In genomic region chr12:11876301-11876700, GRCh38 we compare ENCODE assay signal across 13 cellular contexts.
A peak's percentile ranks its signal among the peaks of the same experiment; 100 is the strongest.
DNase-seq lines count a peak whose midpoint lies in the region; ATAC-seq and TF ChIP-seq lines count a peak whose summit lies in the region.
"Had no signal": no experiment of that assay in that cellular context is flagged by ENCODE, and none has a peak within 500 bp of the region (broad histone marks: within the 10 kb centered on the region; RNA-seq: fewer than 3 reads in every experiment).

No MANE protein-coding gene starts in this region.

- H3K27me3 ChIP-seq in SK-N-SH (ENCODE audit: insufficient read depth): no peaks in the 10 kb centered on the region
- no peaks in the 10 kb centered on the region for H3K27me3 ChIP-seq in RWPE2 (ENCODE audit: insufficient read depth, poor library complexity, severe bottlenecking)
- no peaks in the 10 kb centered on the region for H3K27me3 ChIP-seq in spleen (replicated peaks in 1 of 7)
- H3K27me3 ChIP-seq: gastrocnemius medialis had no signal

- intact Hi-C loops in spleen (cut with DNase I; ENCODE audit: low total_unique reads): no loop called here

- POLR2A ChIA-PET in SK-N-SH (lab: Yijun Ruan, JAX): no interaction called here

- H3K4me3 ChIP-seq in SK-N-SH (ENCODE audit: low read depth in 2 of 2, low read length in 1 of 2): no peak overlapping the region
- no peak overlapping the region for H3K4me3 ChIP-seq in RWPE2 (ENCODE audit: severe bottlenecking)
- no peak overlapping the region for H3K4me3 ChIP-seq in spleen
- H3K4me3 ChIP-seq: gastrocnemius medialis had no signal

- TF ChIP-seq RAD21 in SK-N-SH (IDR thresholded peaks at IDR 0.05; ENCODE audit: low read length): no peak

- CTCF ChIA-PET in SK-N-SH (lab: Yijun Ruan, JAX): interaction anchor here (1.6 kb wide), 1 partner anchor 222 kb away, joined by 3 read pairs; no protein-coding TSS in a partner anchor

- no peak for ATAC-seq in SK-N-SH treated with all-trans-retinoic acid at 6 μM for 48 hours
- no peak for ATAC-seq in RWPE2 (ENCODE audit: low read depth)
- ATAC-seq in activated naive CD8-positive, alpha-beta T cell treated with anti-CD3 and anti-CD28 coated beads, Interleukin-2, amount 50 U/mL, for 24 hours: no peak
- ATAC-seq: gastrocnemius medialis had no signal

- no peaks in the 10 kb centered on the region for H3K9me2 ChIP-seq in SK-N-SH

- peaks cover 2% of the 10 kb centered on the region for H3K27me3 Mint-ChIP-seq in endothelial cell (ENCODE audit: unreplicated experiment)
- no peaks in the 10 kb centered on the region for H3K27me3 Mint-ChIP-seq in activated naive CD8-positive, alpha-beta T cell treated with anti-CD3 and anti-CD28 coated beads, Interleukin-2, amount 50 U/mL, for 24 hours
- H3K27me3 Mint-ChIP-seq: naive B cell had no signal

- H3K4me1 ChIP-seq in SK-N-SH (ENCODE audit: control insufficient read depth in 1 of 2, insufficient read depth in 2 of 2, low read depth in 1 of 2, low read length in 1 of 2) (peaks cover 18 to 48% of the 10 kb centered on the region in 2 experiments), RWPE2 (ENCODE audit: insufficient read depth, poor library complexity, severe bottlenecking) (peaks cover 30% of the 10 kb centered on the region), spleen (peaks cover 29 to 70% (median 54%) of the 10 kb centered on the region in 6 donors)

- H2AFZ ChIP-seq in SK-N-SH (ENCODE audit: low read depth): no peak overlapping the region

- no peak overlapping the region for H3K9ac ChIP-seq in SK-N-SH

- H3K36me3 ChIP-seq in SK-N-SH (replicated peaks in 1 of 2; ENCODE audit: control insufficient read depth in 1 of 2, insufficient read depth in 2 of 2, low read length in 1 of 2) (peaks cover 5 to 8% of the 10 kb centered on the region in 2 experiments), RWPE2 (ENCODE audit: low read depth) (no peaks in the 10 kb centered on the region), spleen (peaks cover 0 to 67% (median 8%) of the 10 kb centered on the region in 6 donors)
- H3K36me3 ChIP-seq: gastrocnemius medialis had no signal

- peaks cover 36% of the 10 kb centered on the region for H3K36me3 Mint-ChIP-seq in endothelial cell (ENCODE audit: low read depth, unreplicated experiment)
- peaks cover 38% of the 10 kb centered on the region for H3K36me3 Mint-ChIP-seq in activated naive CD8-positive, alpha-beta T cell treated with anti-CD3 and anti-CD28 coated beads, Interleukin-2, amount 50 U/mL, for 24 hours (ENCODE audit: low read depth)

- H3K27ac Mint-ChIP-seq in endothelial cell (ENCODE audit: unreplicated experiment): peak overlapping the region; percentile 17
- H3K27ac Mint-ChIP-seq in activated naive CD8-positive, alpha-beta T cell treated with anti-CD3 and anti-CD28 coated beads, Interleukin-2, amount 50 U/mL, for 24 hours: no peak overlapping the region

- peak overlapping the region; percentile 33 for H3K4me3 Mint-ChIP-seq in endothelial cell (ENCODE audit: unreplicated experiment)
- H3K4me3 Mint-ChIP-seq in activated naive CD8-positive, alpha-beta T cell treated with anti-CD3 and anti-CD28 coated beads, Interleukin-2, amount 50 U/mL, for 24 hours: no peak overlapping the region
- H3K4me3 Mint-ChIP-seq: naive B cell had no signal

- peaks cover 12% of the 10 kb centered on the region for H3F3A ChIP-seq in SK-N-SH (replicated peaks; ENCODE audit: insufficient read depth)

- WGBS in SK-N-SH (ENCODE audit: low lambda C conversion rate): 39% methylated on average over 5 of the region's 5 CpGs
- WGBS in spleen, 5 donors: 19 to 29% (median 21%) methylated on average over 5 of the region's 5 CpGs

- DNase-seq in SK-N-SH (no peak), RWPE2 (ENCODE audit: low spot score) (no peak), endothelial cell (ENCODE audit: low spot score) (no peak), spleen (no peak), NOMO-1 treated with dmso at 0.1 percent for 144 hours (lab: John Stamatoyannopoulos, UW; ENCODE audit: unreplicated experiment) (no peak), putamen (ENCODE audit: low spot score) (no peak)
- DNase-seq in activated naive CD8-positive, alpha-beta T cell treated with anti-CD3 and anti-CD28 coated beads, Interleukin-2, amount 50 U/mL, for 24 hours: no peak
- DNase-seq: activated T-cell treated with anti-CD3 and anti-CD28 coated beads for 4 hours; effector CD4-positive, alpha-beta T cell; gastrocnemius medialis; naive B cell; substantia nigra had no signal

- no peaks in the 10 kb centered on the region for H3K9me3 Mint-ChIP-seq in endothelial cell (ENCODE audit: unreplicated experiment)
- H3K9me3 Mint-ChIP-seq in activated naive CD8-positive, alpha-beta T cell treated with anti-CD3 and anti-CD28 coated beads, Interleukin-2, amount 50 U/mL, for 24 hours: no peaks in the 10 kb centered on the region

- H3K9me3 ChIP-seq in SK-N-SH (no peaks in the 10 kb centered on the region), RWPE2 (ENCODE audit: severe bottlenecking) (no peaks in the 10 kb centered on the region), spleen (no peaks in the 10 kb centered on the region)
- H3K9me3 ChIP-seq: gastrocnemius medialis had no signal

- TF ChIP-seq CTCF in SK-N-SH (IDR thresholded peaks at IDR 0.05) (no peak), RWPE2 (IDR thresholded peaks at IDR 0.05; ENCODE audit: poor library complexity, severe bottlenecking) (no peak), endothelial cell (IDR thresholded peaks at IDR 0.05; ENCODE audit: unreplicated experiment) (no peak), spleen (IDR thresholded peaks at IDR 0.05 in 8 of 11, conservative IDR thresholded peaks at IDR 0.05 in 3 of 11) (no peak)

- H3K4me1 Mint-ChIP-seq in endothelial cell (ENCODE audit: unreplicated experiment): peaks cover 63% of the 10 kb centered on the region
- H3K4me1 Mint-ChIP-seq in activated naive CD8-positive, alpha-beta T cell treated with anti-CD3 and anti-CD28 coated beads, Interleukin-2, amount 50 U/mL, for 24 hours: peaks cover 37% of the 10 kb centered on the region

- no peak for TF ChIP-seq EP300 in SK-N-SH (IDR thresholded peaks at IDR 0.05; ENCODE audit: borderline replicate concordance in 1 of 2, low read depth in 1 of 2, low read length in 1 of 2)

- H3K4me2 ChIP-seq in SK-N-SH: no peak overlapping the region; the same call in 1 of the 2 replicates

- H3K27ac ChIP-seq in SK-N-SH (ENCODE audit: low read depth in 2 of 2, low read length in 1 of 2): peak overlapping the region; percentile 49 to 53
- peak overlapping the region; percentile 57 for H3K27ac ChIP-seq in RWPE2 (ENCODE audit: poor library complexity, severe bottlenecking)
- H3K27ac ChIP-seq in spleen: peak overlapping the region in 5 of 8 donors; percentile 1 to 54 (median 29)
- H3K27ac ChIP-seq: gastrocnemius medialis had no signal

- H4K20me1 ChIP-seq in SK-N-SH (ENCODE audit: insufficient read depth): no peaks in the 10 kb centered on the region

- H3K79me2 ChIP-seq in SK-N-SH (ENCODE audit: insufficient read depth): peaks cover 26% of the 10 kb centered on the region; the same call in 1 of the 2 replicates

- TF ChIP-seq POLR2A in spleen (IDR thresholded peaks at IDR 0.05): no peak

TF ChIP-seq in SK-N-SH, 30 proteins besides CTCF, POLR2A, EP300 and RAD21:
- TF ChIP-seq NFIC (IDR thresholded peaks at IDR 0.05; ENCODE audit: borderline replicate concordance) (peak; percentile 60), POLR2AphosphoS5 (IDR thresholded peaks at IDR 0.05; ENCODE audit: low read depth, low read length) (no peak)

TF ChIP-seq in SK-N-SH treated with all-trans-retinoic acid at 6 μM for 48 hours, 23 proteins besides CTCF, POLR2A, EP300 and RAD21:
- TF ChIP-seq RARB (CRISPR knock-in tag; IDR thresholded peaks at IDR 0.05) (no peak), ZC3H10 (CRISPR knock-in tag; IDR thresholded peaks at IDR 0.05) (no peak), TCF4 (CRISPR knock-in tag; IDR thresholded peaks at IDR 0.05; ENCODE audit: borderline replicate concordance) (no peak), ZNF565 (CRISPR knock-in tag; conservative IDR thresholded peaks at IDR 0.05; ENCODE audit: low read depth) (no peak), GLIS3 (CRISPR knock-in tag; IDR thresholded peaks at IDR 0.05) (no peak)
